ENCODE assay signal across 19 cellular contexts in genomic region chr10:79262959-79263746, GRCh38.
DNase-seq lines count a peak whose midpoint lies in the region; ATAC-seq and TF ChIP-seq lines count a peak whose summit lies in the region.
"Had no signal": no experiment of that assay in that cellular context is flagged by ENCODE, and none has a peak within 500 bp of the region (broad histone marks: within the 10 kb centered on the region; RNA-seq: fewer than 3 reads in every experiment).

No MANE protein-coding gene starts in this region.

- DNase-seq in left ventricle myocardium inferior, result no peak
- DNase-seq in left ventricle myocardium superior, result no peak
- DNase-seq in WTC11 (ENCODE audit: low spot score), result no peak
- DNase-seq in neural progenitor cell (ENCODE audit: low spot score), result no peak
- DNase-seq in adrenal gland, result no peak
- DNase-seq: activated CD4-positive, alpha-beta memory T cell treated with anti-CD3 and anti-CD28 coated beads for 36 hours; caudate nucleus; CD8-positive, alpha-beta memory T cell; erythroblast; HCEC 1CT; KBM-7; NCI-H2081; posterior cingulate gyrus; Right ventricle myocardium superior; WERI-Rb-1 had no signal

- peaks cover 18% of the 10 kb centered on the region for H3F3A ChIP-seq in neural progenitor cell (ENCODE audit: low read depth)

- peaks cover 77% of the 10 kb centered on the region for H4K20me1 ChIP-seq in neural progenitor cell (ENCODE audit: low read depth)

- no peak overlapping the region for H3K4me2 ChIP-seq in neural progenitor cell

- H3K79me2 ChIP-seq in neural progenitor cell (ENCODE audit: low read depth), result peaks cover 7% of the 10 kb centered on the region

- ATAC-seq in left ventricle myocardium superior, result no peak
- no peak for ATAC-seq in WTC11
- no peak for ATAC-seq in HG03565 (IDR thresholded peaks at IDR 0.05; ENCODE audit: unreplicated experiment)
- ATAC-seq in HG02840 (IDR thresholded peaks at IDR 0.05; ENCODE audit: low FRiP score, unreplicated experiment), result no peak
- ATAC-seq: left lobe of liver had no signal

- H3K27ac ChIP-seq in left ventricle myocardium inferior (replicated peaks) (peak overlapping the region; percentile 93), neural progenitor cell (no peak overlapping the region), adrenal gland (peak overlapping the region in 1 of 5 donors; percentile 29)
- H3K27ac ChIP-seq: WERI-Rb-1 had no signal

- no peak overlapping the region for H2AFZ ChIP-seq in neural progenitor cell (replicated peaks)

- intact Hi-C loops in left ventricle myocardium inferior (cut with micrococcal nuclease), result no loop called here
- intact Hi-C loops in left ventricle myocardium superior (cut with micrococcal nuclease), result no loop called here
- intact Hi-C loops in adrenal gland (cut with DNase I), result no loop called here

- no peak for TF ChIP-seq CTCF in left ventricle myocardium inferior (IDR thresholded peaks at IDR 0.05; ENCODE audit: borderline replicate concordance)
- TF ChIP-seq CTCF in WTC11 (IDR thresholded peaks at IDR 0.05), result no peak
- TF ChIP-seq CTCF in nephron (IDR thresholded peaks at IDR 0.05; ENCODE audit: unreplicated experiment in 3 of 3), result no peak
- TF ChIP-seq CTCF in neural progenitor cell (IDR thresholded peaks at IDR 0.05), result no peak
- TF ChIP-seq CTCF in adrenal gland (IDR thresholded peaks at IDR 0.05), result no peak

- WGBS in adrenal gland, 4 donors, result 85 to 92% (median 88%) methylated on average over 17 to 18 of the region's 18 CpGs

- H3K9ac ChIP-seq in neural progenitor cell, result no peak overlapping the region

- POLR2A ChIA-PET in WTC11 (lab: Charles Lee), result no interaction called here

- H3K4me1 ChIP-seq in left ventricle myocardium inferior (peaks cover 100% of the 10 kb centered on the region), neural progenitor cell (peaks cover 15% of the 10 kb centered on the region), adrenal gland (replicated peaks in 1 of 2) (peaks cover 45 to 80% of the 10 kb centered on the region in 2 donors)

- TF ChIP-seq POLR2A in adrenal gland (IDR thresholded peaks at IDR 0.05), result no peak

- H3K36me3 ChIP-seq in left ventricle myocardium inferior, result peaks cover 8% of the 10 kb centered on the region
- H3K36me3 ChIP-seq in neural progenitor cell, result no peaks in the 10 kb centered on the region
- H3K36me3 ChIP-seq in adrenal gland (replicated peaks in 1 of 2), result no peaks in the 10 kb centered on the region

- H3K9me3 ChIP-seq in left ventricle myocardium inferior (replicated peaks) (no peaks in the 10 kb centered on the region), neural progenitor cell (ENCODE audit: low read depth) (no peaks in the 10 kb centered on the region), adrenal gland (replicated peaks in 1 of 3) (no peaks in the 10 kb centered on the region)

- CTCF ChIA-PET in WTC11 (lab: Charles Lee), result no interaction called here

- H3K4me1 Mint-ChIP-seq in WTC11, result peaks cover 31% of the 10 kb centered on the region
- peaks cover 64% of the 10 kb centered on the region for H3K4me1 Mint-ChIP-seq in nephron
- H3K4me1 Mint-ChIP-seq in neural progenitor cell, result peaks cover 66% of the 10 kb centered on the region

- no peaks in the 10 kb centered on the region for H3K9me3 Mint-ChIP-seq in WTC11
- no peaks in the 10 kb centered on the region for H3K9me3 Mint-ChIP-seq in nephron
- H3K9me3 Mint-ChIP-seq in neural progenitor cell, result no peaks in the 10 kb centered on the region
- H3K9me3 Mint-ChIP-seq: activated CD4-positive, alpha-beta memory T cell treated with anti-CD3 and anti-CD28 coated beads for 36 hours; CD8-positive, alpha-beta memory T cell had no signal

- H3K4me3 ChIP-seq in left ventricle myocardium inferior (no peak overlapping the region), neural progenitor cell (no peak overlapping the region), adrenal gland (no peak overlapping the region)

- H3K27me3 ChIP-seq in left ventricle myocardium inferior (ENCODE audit: low read depth), result no peaks in the 10 kb centered on the region
- H3K27me3 ChIP-seq in neural progenitor cell, result no peaks in the 10 kb centered on the region
- no peaks in the 10 kb centered on the region for H3K27me3 ChIP-seq in adrenal gland

- 0 out of 2 replicates have a peak overlapping the region, but pooled peaks have one; percentile 20 for H3K27ac Mint-ChIP-seq in WTC11
- peak overlapping the region in 2 of 3 experiments; percentile 20 to 44 for H3K27ac Mint-ChIP-seq in nephron
- no peak overlapping the region for H3K27ac Mint-ChIP-seq in neural progenitor cell
- H3K27ac Mint-ChIP-seq: activated CD4-positive, alpha-beta memory T cell treated with anti-CD3 and anti-CD28 coated beads for 36 hours had no signal

- H3K4me3 Mint-ChIP-seq in WTC11 (no peak overlapping the region), nephron (no peak overlapping the region), neural progenitor cell (no peak overlapping the region)
- H3K4me3 Mint-ChIP-seq: activated CD4-positive, alpha-beta memory T cell treated with anti-CD3 and anti-CD28 coated beads for 36 hours; CD8-positive, alpha-beta memory T cell had no signal

- H3K36me3 Mint-ChIP-seq in WTC11 (no peaks in the 10 kb centered on the region), nephron (ENCODE audit: low read depth) (peaks cover 14% of the 10 kb centered on the region), neural progenitor cell (peaks cover 19% of the 10 kb centered on the region)
- H3K36me3 Mint-ChIP-seq: activated CD4-positive, alpha-beta memory T cell treated with anti-CD3 and anti-CD28 coated beads for 36 hours; CD8-positive, alpha-beta memory T cell had no signal

- no peaks in the 10 kb centered on the region for H3K27me3 Mint-ChIP-seq in WTC11 (ENCODE audit: low read depth)
- H3K27me3 Mint-ChIP-seq in nephron (ENCODE audit: low read depth), result no peaks in the 10 kb centered on the region
- peaks cover 6% of the 10 kb centered on the region for H3K27me3 Mint-ChIP-seq in neural progenitor cell (ENCODE audit: insufficient read depth, low read depth)
- H3K27me3 Mint-ChIP-seq: activated CD4-positive, alpha-beta memory T cell treated with anti-CD3 and anti-CD28 coated beads for 36 hours; CD8-positive, alpha-beta memory T cell had no signal

TF ChIP-seq in WTC11, 78 proteins besides CTCF, POLR2A, EP300 and RAD21 (continues in another document):
- TF ChIP-seq, protein P1, sequence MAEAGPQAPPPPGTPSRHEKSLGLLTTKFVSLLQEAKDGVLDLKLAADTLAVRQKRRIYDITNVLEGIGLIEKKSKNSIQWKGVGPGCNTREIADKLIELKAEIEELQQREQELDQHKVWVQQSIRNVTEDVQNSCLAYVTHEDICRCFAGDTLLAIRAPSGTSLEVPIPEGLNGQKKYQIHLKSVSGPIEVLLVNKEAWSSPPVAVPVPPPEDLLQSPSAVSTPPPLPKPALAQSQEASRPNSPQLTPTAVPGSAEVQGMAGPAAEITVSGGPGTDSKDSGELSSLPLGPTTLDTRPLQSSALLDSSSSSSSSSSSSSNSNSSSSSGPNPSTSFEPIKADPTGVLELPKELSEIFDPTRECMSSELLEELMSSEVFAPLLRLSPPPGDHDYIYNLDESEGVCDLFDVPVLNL (CRISPR knock-in tag; IDR thresholded peaks at IDR 0.05; ENCODE audit: borderline replicate concordance, low read depth), result no peak
- TF ChIP-seq, protein P2, sequence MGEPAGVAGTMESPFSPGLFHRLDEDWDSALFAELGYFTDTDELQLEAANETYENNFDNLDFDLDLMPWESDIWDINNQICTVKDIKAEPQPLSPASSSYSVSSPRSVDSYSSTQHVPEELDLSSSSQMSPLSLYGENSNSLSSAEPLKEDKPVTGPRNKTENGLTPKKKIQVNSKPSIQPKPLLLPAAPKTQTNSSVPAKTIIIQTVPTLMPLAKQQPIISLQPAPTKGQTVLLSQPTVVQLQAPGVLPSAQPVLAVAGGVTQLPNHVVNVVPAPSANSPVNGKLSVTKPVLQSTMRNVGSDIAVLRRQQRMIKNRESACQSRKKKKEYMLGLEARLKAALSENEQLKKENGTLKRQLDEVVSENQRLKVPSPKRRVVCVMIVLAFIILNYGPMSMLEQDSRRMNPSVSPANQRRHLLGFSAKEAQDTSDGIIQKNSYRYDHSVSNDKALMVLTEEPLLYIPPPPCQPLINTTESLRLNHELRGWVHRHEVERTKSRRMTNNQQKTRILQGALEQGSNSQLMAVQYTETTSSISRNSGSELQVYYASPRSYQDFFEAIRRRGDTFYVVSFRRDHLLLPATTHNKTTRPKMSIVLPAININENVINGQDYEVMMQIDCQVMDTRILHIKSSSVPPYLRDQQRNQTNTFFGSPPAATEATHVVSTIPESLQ (CRISPR knock-in tag; IDR thresholded peaks at IDR 0.05), result no peak
- TF ChIP-seq ARID4B (CRISPR knock-in tag; IDR thresholded peaks at IDR 0.05; ENCODE audit: borderline replicate concordance), result no peak
